16 cellular contexts compared by ENCODE assay signal in the genomic region with DNA sequence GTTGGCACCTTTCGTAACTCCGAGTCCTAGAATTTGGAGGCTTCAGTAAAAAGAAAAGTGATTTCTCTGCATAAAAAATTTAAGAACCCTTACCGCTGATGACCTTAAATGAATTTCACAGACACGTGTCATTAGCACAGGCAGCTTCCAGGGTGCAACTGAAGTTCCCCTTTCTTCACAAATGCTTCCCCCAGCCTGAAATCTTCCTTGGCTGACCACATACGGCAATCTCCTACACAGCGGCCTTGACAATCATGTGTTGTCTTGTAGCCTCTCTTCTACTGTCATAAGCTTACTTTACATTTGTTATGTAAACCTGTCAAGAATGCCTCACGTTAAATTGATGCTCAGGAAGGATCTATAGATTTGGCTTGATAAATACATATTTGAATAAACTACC.
DNase-seq lines count a peak whose midpoint lies in the region; ATAC-seq and TF ChIP-seq lines count a peak whose summit lies in the region.
"Had no signal": no experiment of that assay in that cellular context is flagged by ENCODE, and none has a peak within 500 bp of the region (broad histone marks: within the 10 kb centered on the region; RNA-seq: fewer than 3 reads in every experiment).

No MANE protein-coding gene starts in this region.

- no peak overlapping the region for H2AK5ac ChIP-seq in neuronal stem cell (ENCODE audit: low read depth, low read length)

- no peak overlapping the region for H2AFZ ChIP-seq in MM.1S (ENCODE audit: low read length)
- H2AFZ ChIP-seq in neuronal stem cell (ENCODE audit: low read length): no peak overlapping the region

- H3K27ac ChIP-seq in MM.1S (ENCODE audit: low read length) (peak overlapping the region; percentile 80), neuronal stem cell (replicated peaks; ENCODE audit: low read length) (no peak overlapping the region), breast epithelium (no peak overlapping the region)
- H3K27ac ChIP-seq: 22Rv1, ovary, VCaP had no signal

- no peaks in the 10 kb centered on the region for H3K9me3 Mint-ChIP-seq in T-helper 1 cell treated with Interleukin-12 subunit alpha and Interleukin-12 subunit beta and Interleukin-4 antibody, amounts not matched to agents 30 μg/mL and 1 μg/mL, for 36 hours
- no peaks in the 10 kb centered on the region for H3K9me3 Mint-ChIP-seq in activated CD8-positive, alpha-beta T cell treated with anti-CD3 and anti-CD28 coated beads for 36 hours

- H3K27ac Mint-ChIP-seq in T-helper 1 cell treated with Interleukin-12 subunit alpha and Interleukin-12 subunit beta and Interleukin-4 antibody, amounts not matched to agents 30 μg/mL and 1 μg/mL, for 36 hours: peak overlapping the region; percentile 76
- peak overlapping the region; percentile 86 for H3K27ac Mint-ChIP-seq in activated CD8-positive, alpha-beta T cell treated with anti-CD3 and anti-CD28 coated beads for 36 hours

- CTCF ChIA-PET in activated CD8-positive, alpha-beta T cell treated with anti-CD3 and anti-CD28 coated beads for 36 hours (lab: Charles Lee): interaction anchor here (1.2 to 2.4 kb wide), 3 partner anchors 24 to 162 kb away, joined by 3 to 5 read pairs (median 3); no protein-coding TSS in a partner anchor

- 0 out of 2 replicates have a peak, but pooled peaks cover 3% of the 10 kb centered on the region for H3K79me2 ChIP-seq in MM.1S (ENCODE audit: low read length)

- TF ChIP-seq CTCF in MM.1S (IDR thresholded peaks at IDR 0.05; ENCODE audit: low read length): no peak
- no peak for TF ChIP-seq CTCF in activated CD8-positive, alpha-beta T cell treated with anti-CD3 and anti-CD28 coated beads for 36 hours (IDR thresholded peaks at IDR 0.05)
- no peak for TF ChIP-seq CTCF in breast epithelium (IDR thresholded peaks at IDR 0.05)

- H3K4me3 ChIP-seq in MM.1S (ENCODE audit: low read length) (no peak overlapping the region), neuronal stem cell (ENCODE audit: low read length in 2 of 2) (no peak overlapping the region), breast epithelium (no peak overlapping the region)
- H3K4me3 ChIP-seq: lung, MG63, ovary, upper lobe of left lung had no signal

- intact Hi-C loops in activated CD8-positive, alpha-beta T cell treated with anti-CD3 and anti-CD28 coated beads for 36 hours (cut with micrococcal nuclease): no loop called here
- intact Hi-C loops in breast epithelium (cut with DNase I; ENCODE audit: low total_unique reads): no loop called here

- TF ChIP-seq POLR2A in breast epithelium (IDR thresholded peaks at IDR 0.05): no peak

- no peaks in the 10 kb centered on the region for H4K20me1 ChIP-seq in MM.1S (ENCODE audit: insufficient read depth, low read length)

- no peak overlapping the region for H2BK12ac ChIP-seq in neuronal stem cell (ENCODE audit: low read length)

- no peaks in the 10 kb centered on the region for H3K27me3 ChIP-seq in MM.1S (replicated peaks; ENCODE audit: insufficient read depth, low read length)
- no peaks in the 10 kb centered on the region for H3K27me3 ChIP-seq in neuronal stem cell (ENCODE audit: control insufficient read depth in 3 of 3, insufficient read depth in 3 of 3, low read depth in 1 of 3, low read length in 3 of 3)
- no peaks in the 10 kb centered on the region for H3K27me3 ChIP-seq in breast epithelium
- H3K27me3 ChIP-seq: heart right ventricle, MG63, ovary, upper lobe of left lung had no signal

- no peaks in the 10 kb centered on the region for H3K9me3 ChIP-seq in MM.1S (replicated peaks; ENCODE audit: insufficient read depth, low read length)
- peaks cover 8 to 14% of the 10 kb centered on the region in 2 donors for H3K9me3 ChIP-seq in neuronal stem cell (replicated peaks in 1 of 2; ENCODE audit: control insufficient read depth in 2 of 2, insufficient read depth in 1 of 2, low read depth in 1 of 2, low read length in 2 of 2)
- no peaks in the 10 kb centered on the region for H3K9me3 ChIP-seq in breast epithelium
- H3K9me3 ChIP-seq: heart right ventricle, ovary, upper lobe of left lung had no signal

- no peak overlapping the region for H2BK120ac ChIP-seq in neuronal stem cell (ENCODE audit: low read depth, low read length)

- H3K4me2 ChIP-seq in MM.1S (ENCODE audit: low read depth, low read length) (peak overlapping the region; percentile 38; the same call in 1 of the 2 replicates), neuronal stem cell (ENCODE audit: insufficient read depth, low read length, poor library complexity, severe bottlenecking) (no peak overlapping the region)

- DNase-seq in T-helper 1 cell (no peak), MM.1S (no peak), neuronal stem cell (ENCODE audit: low spot score) (no peak), epidermal melanocyte (ENCODE audit: insufficient read length, low spot score) (no peak), breast epithelium (ENCODE audit: low spot score in 2 of 2) (no peak), AG08396 (ENCODE audit: low spot score) (no peak)
- no peak for DNase-seq in activated CD8-positive, alpha-beta T cell treated with anti-CD3 and anti-CD28 coated beads for 36 hours
- DNase-seq: DMS 273 treated with DMSO at 0.1 percent for 48 hours, heart right ventricle, MG63, ovary had no signal

- no peaks in the 10 kb centered on the region for H3K27me3 Mint-ChIP-seq in T-helper 1 cell treated with Interleukin-12 subunit alpha and Interleukin-12 subunit beta and Interleukin-4 antibody, amounts not matched to agents 30 μg/mL and 1 μg/mL, for 36 hours (ENCODE audit: low read depth)
- no peaks in the 10 kb centered on the region for H3K27me3 Mint-ChIP-seq in activated CD8-positive, alpha-beta T cell treated with anti-CD3 and anti-CD28 coated beads for 36 hours

- no peak overlapping the region for H4K91ac ChIP-seq in neuronal stem cell (ENCODE audit: low read depth, low read length, poor library complexity)

- H3K23ac ChIP-seq in neuronal stem cell (ENCODE audit: low read depth, low read length, poor library complexity): no peak overlapping the region

- H3K9me2 ChIP-seq in MM.1S (replicated peaks; ENCODE audit: insufficient read depth, low read length): no peaks in the 10 kb centered on the region

- H3K4ac ChIP-seq in neuronal stem cell (ENCODE audit: low read length): no peak overlapping the region

- no peak overlapping the region for H2BK15ac ChIP-seq in neuronal stem cell (ENCODE audit: low read length)

- no peak overlapping the region for H3K9ac ChIP-seq in MM.1S (ENCODE audit: low read length)
- no peak overlapping the region for H3K9ac ChIP-seq in neuronal stem cell (ENCODE audit: low read depth, low read length, poor library complexity)

- no peak overlapping the region for H3K18ac ChIP-seq in neuronal stem cell (ENCODE audit: low read length)

- 0 out of 2 replicates have a peak, but pooled peaks cover 15% of the 10 kb centered on the region for H3F3A ChIP-seq in MM.1S (ENCODE audit: insufficient read depth, low read length)

- WGBS in neuronal stem cell (ENCODE audit: extremely low coverage in 2 of 2, insufficient read length in 2 of 2, insufficient replicate concordance in 1 of 2), 2 donors: no CpG with 5 or more reads among the region's 7 CpGs

- no peak overlapping the region for H3K14ac ChIP-seq in neuronal stem cell (ENCODE audit: low read length)

- POLR2A ChIA-PET in activated CD8-positive, alpha-beta T cell treated with anti-CD3 and anti-CD28 coated beads for 36 hours (lab: Charles Lee): interaction anchor here (1.0 to 1.5 kb wide), 2 partner anchors 31 to 35 kb away, joined by 3 read pairs; no protein-coding TSS in a partner anchor

- ATAC-seq in activated CD8-positive, alpha-beta T cell treated with anti-CD3 and anti-CD28 coated beads for 36 hours: no peak

- H2BK5ac ChIP-seq in neuronal stem cell (ENCODE audit: low read length): peak overlapping the region; percentile 79

- H3K4me3 Mint-ChIP-seq in T-helper 1 cell treated with Interleukin-12 subunit alpha and Interleukin-12 subunit beta and Interleukin-4 antibody, amounts not matched to agents 30 μg/mL and 1 μg/mL, for 36 hours: no peak overlapping the region
- H3K4me3 Mint-ChIP-seq in activated CD8-positive, alpha-beta T cell treated with anti-CD3 and anti-CD28 coated beads for 36 hours: no peak overlapping the region

- no peaks in the 10 kb centered on the region for H3K36me3 ChIP-seq in MM.1S (replicated peaks; ENCODE audit: insufficient read depth, low read length)
- peaks cover 12 to 16% of the 10 kb centered on the region in 2 donors for H3K36me3 ChIP-seq in neuronal stem cell (replicated peaks in 1 of 2; ENCODE audit: control insufficient read depth in 2 of 2, insufficient read depth in 2 of 2, low read length in 2 of 2)
- no peaks in the 10 kb centered on the region for H3K36me3 ChIP-seq in breast epithelium
- H3K36me3 ChIP-seq: ovary had no signal

- H3K79me1 ChIP-seq in neuronal stem cell (ENCODE audit: low read depth, low read length): peaks cover 3% of the 10 kb centered on the region

- H3K36me3 Mint-ChIP-seq in T-helper 1 cell treated with Interleukin-12 subunit alpha and Interleukin-12 subunit beta and Interleukin-4 antibody, amounts not matched to agents 30 μg/mL and 1 μg/mL, for 36 hours (ENCODE audit: low read depth): peaks cover 54% of the 10 kb centered on the region
- H3K36me3 Mint-ChIP-seq in activated CD8-positive, alpha-beta T cell treated with anti-CD3 and anti-CD28 coated beads for 36 hours (ENCODE audit: low read depth): peaks cover 37% of the 10 kb centered on the region

- no peak overlapping the region for H4K8ac ChIP-seq in neuronal stem cell (ENCODE audit: low read depth, low read length)

- H3K4me1 Mint-ChIP-seq in T-helper 1 cell treated with Interleukin-12 subunit alpha and Interleukin-12 subunit beta and Interleukin-4 antibody, amounts not matched to agents 30 μg/mL and 1 μg/mL, for 36 hours (ENCODE audit: low read depth): peaks cover 58% of the 10 kb centered on the region
- peaks cover 70% of the 10 kb centered on the region for H3K4me1 Mint-ChIP-seq in activated CD8-positive, alpha-beta T cell treated with anti-CD3 and anti-CD28 coated beads for 36 hours (ENCODE audit: low read depth)

- H3K4me1 ChIP-seq in MM.1S (ENCODE audit: low read length) (peaks cover 21% of the 10 kb centered on the region), neuronal stem cell (ENCODE audit: control insufficient read depth in 2 of 2, insufficient read depth in 1 of 2, low read depth in 1 of 2, low read length in 2 of 2) (peaks cover 4% of the 10 kb centered on the region in 2 donors), breast epithelium (no peaks in the 10 kb centered on the region)
